ENCODE assay signal across 1 cellular context in the genomic region with DNA sequence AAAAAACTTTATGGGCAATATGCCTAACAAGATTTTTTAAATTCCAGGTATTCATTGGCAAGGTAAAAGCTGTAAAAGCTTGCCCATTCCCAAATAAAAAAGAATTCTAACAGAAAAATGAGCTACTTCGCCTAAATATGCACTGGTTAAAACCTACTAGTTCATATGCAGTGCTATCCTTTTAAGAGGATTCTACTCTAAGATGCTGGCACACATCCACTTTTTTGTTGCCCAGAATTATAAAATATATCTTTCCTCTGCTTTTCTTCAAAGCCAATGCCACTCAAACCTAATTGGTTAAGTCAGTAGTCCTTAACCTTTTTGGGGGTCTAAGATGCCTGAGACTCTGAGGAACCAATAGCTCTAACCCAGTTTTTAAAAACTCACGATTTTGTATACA.
TF ChIP-seq lines count a peak whose summit lies in the region.

No MANE protein-coding gene starts in this region.

TF ChIP-seq in HepG2, 621 proteins besides CTCF, POLR2A, EP300 and RAD21 (continued from another document):
- no peak for TF ChIP-seq ZNF883 (CRISPR knock-in tag; IDR thresholded peaks at IDR 0.05; ENCODE audit: not compliant biosample characterization)
- TF ChIP-seq, protein P1, sequence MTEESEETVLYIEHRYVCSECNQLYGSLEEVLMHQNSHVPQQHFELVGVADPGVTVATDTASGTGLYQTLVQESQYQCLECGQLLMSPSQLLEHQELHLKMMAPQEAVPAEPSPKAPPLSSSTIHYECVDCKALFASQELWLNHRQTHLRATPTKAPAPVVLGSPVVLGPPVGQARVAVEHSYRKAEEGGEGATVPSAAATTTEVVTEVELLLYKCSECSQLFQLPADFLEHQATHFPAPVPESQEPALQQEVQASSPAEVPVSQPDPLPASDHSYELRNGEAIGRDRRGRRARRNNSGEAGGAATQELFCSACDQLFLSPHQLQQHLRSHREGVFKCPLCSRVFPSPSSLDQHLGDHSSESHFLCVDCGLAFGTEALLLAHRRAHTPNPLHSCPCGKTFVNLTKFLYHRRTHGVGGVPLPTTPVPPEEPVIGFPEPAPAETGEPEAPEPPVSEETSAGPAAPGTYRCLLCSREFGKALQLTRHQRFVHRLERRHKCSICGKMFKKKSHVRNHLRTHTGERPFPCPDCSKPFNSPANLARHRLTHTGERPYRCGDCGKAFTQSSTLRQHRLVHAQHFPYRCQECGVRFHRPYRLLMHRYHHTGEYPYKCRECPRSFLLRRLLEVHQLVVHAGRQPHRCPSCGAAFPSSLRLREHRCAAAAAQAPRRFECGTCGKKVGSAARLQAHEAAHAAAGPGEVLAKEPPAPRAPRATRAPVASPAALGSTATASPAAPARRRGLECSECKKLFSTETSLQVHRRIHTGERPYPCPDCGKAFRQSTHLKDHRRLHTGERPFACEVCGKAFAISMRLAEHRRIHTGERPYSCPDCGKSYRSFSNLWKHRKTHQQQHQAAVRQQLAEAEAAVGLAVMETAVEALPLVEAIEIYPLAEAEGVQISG (CRISPR knock-in tag; IDR thresholded peaks at IDR 0.05) = no peak
TF ChIP-seq in HepG2: peak in this region for 0.
